In genomic region chr10:60930237-60930636, GRCh38 we compare ENCODE assay signal across 10 cellular contexts.
"Had no signal": no experiment of that assay in that cellular context is flagged by ENCODE, and none has a peak within 500 bp of the region (broad histone marks: within the 10 kb centered on the region; RNA-seq: fewer than 3 reads in every experiment).

No MANE protein-coding gene starts in this region.

- H3K4me1 Mint-ChIP-seq: GM23338, IgD-negative memory B cell had no signal

- DNase-seq: H7, HFFc6, KG1 had no signal

- H2AFZ ChIP-seq: GM23338 had no signal

- H3K4me1 ChIP-seq: HAP-1 had no signal

- H3K9me3 ChIP-seq: HAP-1 had no signal

- H3K4me2 ChIP-seq: GM23338 had no signal

- H3K27ac Mint-ChIP-seq: HFFc6, IgD-negative memory B cell had no signal

- H3K4me3 Mint-ChIP-seq: GM23338, HFFc6, IgD-negative memory B cell had no signal

- H3K27ac ChIP-seq: HL-60 had no signal

- ATAC-seq: GM23338, HCT116, HepG2 had no signal

- H3K9me3 Mint-ChIP-seq: HFFc6 had no signal

- H3K36me3 Mint-ChIP-seq: IgD-negative memory B cell had no signal

- FAIRE-seq: H1, HepG2 had no signal

- H3K4me3 ChIP-seq: GM23338, HAP-1 had no signal

- H3K36me3 ChIP-seq: HAP-1 had no signal
